In genomic region chr9:131613346-131613745, GRCh38 we compare ENCODE assay signal across 9 cellular contexts.
"Had no signal": no experiment of that assay in that cellular context is flagged by ENCODE, and none has a peak within 500 bp of the region (broad histone marks: within the 10 kb centered on the region; RNA-seq: fewer than 3 reads in every experiment).

No MANE protein-coding gene starts in this region.

- H3K9me3 ChIP-seq: pancreas had no signal

- H3K27ac Mint-ChIP-seq: mesothelial cell of epicardium had no signal

- H3K9me3 Mint-ChIP-seq: mesothelial cell of epicardium, neural crest cell had no signal

- ATAC-seq: activated CD8-positive, alpha-beta T cell treated with anti-CD3 and anti-CD28 coated beads, Interleukin-2, amount 10 ng/mL, durations not matched to agents 7 days and 5 days; pancreas had no signal

- H3K4me3 Mint-ChIP-seq: activated CD8-positive, alpha-beta T cell treated with anti-CD3 and anti-CD28 coated beads, Interleukin-2, amount 10 ng/mL, durations not matched to agents 7 days and 5 days; mesothelial cell of epicardium; neural crest cell had no signal

- DNase-seq: activated CD8-positive, alpha-beta T cell treated with anti-CD3 and anti-CD28 coated beads, Interleukin-2, amount 10 ng/mL, durations not matched to agents 7 days and 5 days; activated gamma-delta T cell; effector CD8-positive, alpha-beta T cell; hippocampal formation; kidney glomerular epithelial cell; stimulated activated CD4-positive, alpha-beta T cell treated with anti-CD3 and anti-CD28 coated beads, Interleukin-4, amount 100 ng/mL, for 24 hours had no signal
